In the genomic region with DNA sequence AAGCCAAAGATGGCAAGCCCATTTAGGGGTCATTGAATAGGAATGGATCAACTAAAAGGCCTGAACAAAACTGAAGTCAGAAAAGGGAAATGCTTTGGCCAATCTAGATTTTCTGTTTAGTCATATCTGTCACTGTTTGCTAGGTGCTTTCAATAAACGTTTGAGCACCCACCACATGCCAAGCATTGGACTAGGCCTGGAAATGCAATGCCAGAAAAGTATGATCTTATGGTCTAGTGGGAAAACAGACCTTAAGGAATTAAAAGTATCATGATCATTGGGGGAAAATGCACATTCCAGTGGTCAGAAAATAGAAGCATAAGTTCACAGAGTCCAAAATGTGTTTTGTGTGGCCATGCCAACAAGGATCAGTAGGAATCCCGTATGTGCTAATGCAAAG, we compare ENCODE assay signal across 15 cellular contexts.
DNase-seq lines count a peak whose midpoint lies in the region; ATAC-seq, FAIRE-seq and TF ChIP-seq lines count a peak whose summit lies in the region.
"Had no signal": no experiment of that assay in that cellular context is flagged by ENCODE, and none has a peak within 500 bp of the region (broad histone marks: within the 10 kb centered on the region; RNA-seq: fewer than 3 reads in every experiment).

No MANE protein-coding gene starts in this region.

- no peaks in the 10 kb centered on the region for H3K79me2 ChIP-seq in GM12878 (ENCODE audit: control insufficient read depth, insufficient read depth, low read length)

- H3K9ac ChIP-seq in GM12878 (ENCODE audit: control insufficient read depth, insufficient read depth, low read length) = no peak overlapping the region

- no peak for FAIRE-seq in GM12878 (lab: Jason Lieb, UNC)

- in situ Hi-C loops in GM12878 (cut with MboI) = no loop called here

- WGBS in GM12878 (ENCODE audit: insufficient coverage, insufficient replicate concordance, low lambda C conversion rate, missing lambda C conversion rate) = 3% methylated on average over 2 of the region's 2 CpGs
- 51 to 57% methylated on average over 2 of the region's 2 CpGs for WGBS in heart right ventricle, 2 donors

- intact Hi-C loops in GM12878 (cut with micrococcal nuclease; ENCODE audit: unreplicated experiment) (no loop called here), heart right ventricle (cut with DNase I) (no loop called here)

- no peak for TF ChIP-seq RAD21 in GM12878 (IDR thresholded peaks at IDR 0.05; ENCODE audit: insufficient read depth, low read depth, low read length)

- H3K27me3 ChIP-seq in GM12878 (replicated peaks in 1 of 2; ENCODE audit: control insufficient read depth in 2 of 2, insufficient read depth in 2 of 2, low read length in 1 of 2) (no peaks in the 10 kb centered on the region), heart right ventricle (no peaks in the 10 kb centered on the region)

- H3K4me3 ChIP-seq in GM12878 = no peak overlapping the region
- no peak overlapping the region for H3K4me3 ChIP-seq in heart right ventricle
- H3K4me3 ChIP-seq: HAP-1, lung had no signal

- CTCF ChIA-PET in GM12878 (lab: Yijun Ruan, JAX) = interaction anchor here (1.0 kb wide), 1 partner anchor 29 kb away, joined by 3 read pairs; no protein-coding TSS in a partner anchor

- ATAC-seq in GM18858 (IDR thresholded peaks at IDR 0.05; ENCODE audit: unreplicated experiment) = peak; percentile 52
- peak; percentile 40 for ATAC-seq in HG03103 (IDR thresholded peaks at IDR 0.05; ENCODE audit: low read depth, unreplicated experiment)
- peak; percentile 64 for ATAC-seq in GM12878
- no peak for ATAC-seq in HG03095 (IDR thresholded peaks at IDR 0.05; ENCODE audit: unreplicated experiment)
- ATAC-seq in heart right ventricle = no peak

- H3K4me1 ChIP-seq in GM12878 (ENCODE audit: control insufficient read depth, insufficient read depth, low read length) (no peaks in the 10 kb centered on the region), heart right ventricle (peaks cover 0 to 6% (median 0%) of the 10 kb centered on the region in 9 donors)
- H3K4me1 ChIP-seq: HAP-1 had no signal

- DNase-seq in GM12878 (ENCODE audit: low read depth, low spot score) (no peak), progenitor cell of endocrine pancreas (ENCODE audit: low spot score, unreplicated experiment) (no peak), DMS 273 (lab: John Stamatoyannopoulos, UW; ENCODE audit: unreplicated experiment) (no peak), heart right ventricle (no peak), COLO829 (ENCODE audit: low spot score) (no peak)
- DNase-seq: CD8-positive, alpha-beta memory T cell; NCI-H146; stimulated activated CD4-positive, alpha-beta T cell treated with anti-CD3 and anti-CD28 coated beads, Interleukin-12 subunit alpha, Interleukin-12 subunit beta, amount 100 ng/mL, for 4 hours had no signal

- no peak overlapping the region for H3K4me3 Mint-ChIP-seq in progenitor cell of endocrine pancreas (ENCODE audit: low read depth)
- H3K4me3 Mint-ChIP-seq: central memory CD8-positive, alpha-beta T cell had no signal

- H3K36me3 Mint-ChIP-seq in progenitor cell of endocrine pancreas (ENCODE audit: insufficient read depth) = peaks cover 2% of the 10 kb centered on the region

- H3K4me1 Mint-ChIP-seq in progenitor cell of endocrine pancreas (ENCODE audit: low read depth) = peaks cover 3% of the 10 kb centered on the region
- H3K4me1 Mint-ChIP-seq: CD8-positive, alpha-beta memory T cell; central memory CD8-positive, alpha-beta T cell had no signal

- H3K9me3 ChIP-seq in GM12878 (replicated peaks; ENCODE audit: control insufficient read depth, insufficient read depth, low read length) (no peaks in the 10 kb centered on the region), heart right ventricle (no peaks in the 10 kb centered on the region)
- H3K9me3 ChIP-seq: HAP-1, neutrophil had no signal

- H3K9me3 Mint-ChIP-seq in progenitor cell of endocrine pancreas (ENCODE audit: low read depth) = no peaks in the 10 kb centered on the region
- H3K9me3 Mint-ChIP-seq: CD8-positive, alpha-beta memory T cell; central memory CD8-positive, alpha-beta T cell had no signal

- no peak overlapping the region for H3K4me2 ChIP-seq in GM12878 (ENCODE audit: control insufficient read depth, insufficient read depth)

- TF ChIP-seq EP300 in GM12878 (IDR thresholded peaks at IDR 0.05; ENCODE audit: borderline replicate concordance in 1 of 2, control insufficient read depth in 1 of 2, low read depth in 2 of 2, low read length in 2 of 2) = no peak

- no peaks in the 10 kb centered on the region for H4K20me1 ChIP-seq in GM12878 (ENCODE audit: control insufficient read depth, insufficient read depth)

- POLR2A ChIA-PET in GM12878 (lab: Charles Lee) = no interaction called here

- SMC1A ChIA-PET in GM12878 (lab: Charles Lee; ENCODE audit: uncharacterized antibody, unreplicated experiment) = interaction anchor here (0.7 kb wide), 1 partner anchor 28 kb away, joined by 3 read pairs; no protein-coding TSS in a partner anchor

- TF ChIP-seq CTCF in GM12878 (IDR thresholded peaks at IDR 0.05 in 2 of 3, conservative IDR thresholded peaks at IDR 0.05 in 1 of 3; ENCODE audit: control insufficient read depth in 2 of 3, extremely low read depth in 1 of 3, insufficient read depth in 1 of 3, low read depth in 3 of 3, low read length in 3 of 3) (no peak), progenitor cell of endocrine pancreas (IDR thresholded peaks at IDR 0.05; ENCODE audit: unreplicated experiment) (no peak), heart right ventricle (IDR thresholded peaks at IDR 0.05) (no peak)

- RAD21 ChIA-PET in GM12878 (lab: Charles Lee; ENCODE audit: unreplicated experiment) = no interaction called here

- no peaks in the 10 kb centered on the region for H3K27me3 Mint-ChIP-seq in progenitor cell of endocrine pancreas

- H3K36me3 ChIP-seq in GM12878 (ENCODE audit: control insufficient read depth in 2 of 2, insufficient read depth in 2 of 2, low read length in 1 of 2) = no peaks in the 10 kb centered on the region
- no peaks in the 10 kb centered on the region for H3K36me3 ChIP-seq in heart right ventricle
- H3K36me3 ChIP-seq: HAP-1, neutrophil had no signal

- no peak overlapping the region for H2AFZ ChIP-seq in GM12878 (ENCODE audit: control insufficient read depth, low read depth, low read length)

- BruUV-seq in GM12878 (replicated peaks; lab: Mats Ljungman, UMichigan) = no TSS peak

- TF ChIP-seq POLR2A in GM12878 (IDR thresholded peaks at IDR 0.05; ENCODE audit: low read depth, low read length) = no peak

- H3K27ac ChIP-seq in GM12878 (ENCODE audit: control insufficient read depth, insufficient read depth) = no peak overlapping the region
- no peak overlapping the region for H3K27ac ChIP-seq in heart right ventricle
- H3K27ac ChIP-seq: neutrophil had no signal

- peak overlapping the region; percentile 29 for H3K27ac Mint-ChIP-seq in progenitor cell of endocrine pancreas
- H3K27ac Mint-ChIP-seq: CD8-positive, alpha-beta memory T cell had no signal

TF ChIP-seq in GM12878, 131 proteins besides CTCF, POLR2A, EP300 and RAD21:
- TF ChIP-seq KDM1A (IDR thresholded peaks at IDR 0.05; ENCODE audit: borderline replicate concordance) = no peak
- TF ChIP-seq ZNF217 (IDR thresholded peaks at IDR 0.05) = no peak
- peak; percentile 55; the same call in 1 of the 2 replicates for TF ChIP-seq SPI1 (IDR thresholded peaks at IDR 0.05; ENCODE audit: borderline replicate concordance, insufficient read depth, low read depth, low read length)
- no peak for TF ChIP-seq ZNF622 (IDR thresholded peaks at IDR 0.05)
- TF ChIP-seq KAT2A (conservative IDR thresholded peaks at IDR 0.05; ENCODE audit: control insufficient read depth, low read depth, low read length) = no peak
- no peak for TF ChIP-seq CEBPB (IDR thresholded peaks at IDR 0.05; ENCODE audit: borderline replicate concordance in 1 of 2, low read depth in 2 of 2, low read length in 2 of 2)

Comparison
In these comparisons a context has a peak if more than half of its experiments do, and no peak if none do; other contexts are left out.
1. ATAC-seq: peak in GM18858 (single experiment), HG03103 (single experiment) and GM12878 (single experiment); none in HG03095 (single experiment) and heart right ventricle (0 of 8).